13 cellular contexts compared by ENCODE assay signal in genomic region chr2:133734699-133735098, GRCh38.
"Had no signal": no experiment of that assay in that cellular context is flagged by ENCODE, and none has a peak within 500 bp of the region (broad histone marks: within the 10 kb centered on the region; RNA-seq: fewer than 3 reads in every experiment).

No MANE protein-coding gene starts in this region.

- DNase-seq: activated CD4-positive, alpha-beta T cell treated with anti-CD3 and anti-CD28 coated beads, Interleukin-2, amount 10 ng/mL, durations not matched to agents 7 days and 5 days; activated CD8-positive, alpha-beta T cell treated with anti-CD3 and anti-CD28 coated beads, Interleukin-2, amount 10 ng/mL, durations not matched to agents 7 days and 5 days; activated naive CD4-positive, alpha-beta T cell treated with anti-CD3 and anti-CD28 coated beads for 36 hours; activated T-cell treated with anti-CD3 and anti-CD28 coated beads, Interleukin-2, amount 50 U/mL, for 4 hours; anterior cingulate cortex; effector CD8-positive, alpha-beta T cell; immature natural killer cell; left ventricle myocardium superior; mucosa of descending colon; naive thymus-derived CD8-positive, alpha-beta T cell; stimulated activated naive CD4-positive, alpha-beta T cell; T1000 had no signal

- FAIRE-seq: urothelium cell line had no signal
